Comparison of ENCODE assay signal across 10 cellular contexts in the genomic region with DNA sequence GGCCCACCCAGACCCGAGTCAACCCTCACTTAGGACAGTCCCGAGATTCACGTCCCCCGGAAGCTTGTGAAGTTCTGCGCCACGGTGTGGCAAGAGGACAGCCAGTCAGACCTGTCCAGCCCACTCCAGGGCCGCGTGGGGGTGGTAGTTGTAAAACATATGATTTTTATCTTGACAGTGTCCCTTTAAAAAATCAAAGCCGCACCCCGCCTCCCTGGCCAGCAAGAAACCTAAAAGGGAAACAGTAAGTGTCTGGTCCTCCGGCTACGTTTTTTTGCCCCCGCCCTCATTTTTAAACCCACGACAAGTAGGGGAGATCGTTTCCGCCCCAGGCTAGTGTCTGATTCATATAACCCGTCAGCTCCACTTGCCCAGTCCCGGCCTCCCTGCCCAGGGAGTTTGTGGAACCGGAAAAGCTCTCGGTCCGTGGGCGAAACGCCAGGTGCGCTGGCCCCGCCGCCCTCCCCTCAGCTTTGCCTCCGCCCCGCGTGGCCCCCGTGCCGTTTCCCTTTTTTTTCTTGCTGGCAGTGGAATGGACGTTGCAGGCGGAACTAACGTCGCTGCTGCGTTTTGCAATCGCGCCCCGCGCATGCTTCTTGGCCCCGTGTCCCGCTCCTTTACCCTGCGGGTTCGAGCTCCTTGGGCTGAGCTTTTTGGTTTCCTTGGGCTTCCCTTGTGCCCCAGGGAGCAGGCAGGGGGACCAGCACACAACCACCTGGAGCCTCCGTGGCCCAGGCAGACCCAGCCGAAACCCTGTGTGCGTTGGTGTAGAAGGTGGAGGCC. TPM values are rescaled to one million over a fixed set of nuclear protein-coding genes. Genes with fewer than 3 reads are reported as not detected.
DNase-seq lines count a peak whose midpoint lies in the region; ATAC-seq and TF ChIP-seq lines count a peak whose summit lies in the region.
"Had no signal": no experiment of that assay in that cellular context is flagged by ENCODE, and none has a peak within 500 bp of the region (broad histone marks: within the 10 kb centered on the region; RNA-seq: fewer than 3 reads in every experiment).

No MANE protein-coding gene starts in this region.

- ATAC-seq in naive B cell (ENCODE audit: low read depth in 2 of 2) (no peak), HG02981 (IDR thresholded peaks at IDR 0.05; ENCODE audit: unreplicated experiment) (no peak), GM21515 (IDR thresholded peaks at IDR 0.05; ENCODE audit: unreplicated experiment) (no peak)

- TF ChIP-seq CTCF in AG04450 (IDR thresholded peaks at IDR 0.05; ENCODE audit: low read depth, low read length) (no peak), endodermal cell (conservative IDR thresholded peaks at IDR 0.05) (no peak)

- H3K4me3 ChIP-seq in AG04450 (ENCODE audit: low read depth, low read length) (peak overlapping the region; percentile 36), endodermal cell (ENCODE audit: low read length) (no peak overlapping the region)
- H3K4me3 ChIP-seq: SJSA1 had no signal

- H3K36me3 Mint-ChIP-seq in endodermal cell (ENCODE audit: low read depth), result peaks cover 13% of the 10 kb centered on the region
- H3K36me3 Mint-ChIP-seq in naive B cell, result peaks cover 0 to 8% of the 10 kb centered on the region in 2 donors

- H3K9me3 ChIP-seq in AG04450 (ENCODE audit: control insufficient read depth, insufficient read depth, low read length), result no peaks in the 10 kb centered on the region; the same call in 1 of the 2 replicates
- H3K9me3 ChIP-seq in endodermal cell (ENCODE audit: control insufficient read depth, low read length), result no peaks in the 10 kb centered on the region
- H3K9me3 ChIP-seq: SJSA1 had no signal

- no peaks in the 10 kb centered on the region for H3K9me3 Mint-ChIP-seq in endodermal cell
- H3K9me3 Mint-ChIP-seq in naive B cell, result no peaks in the 10 kb centered on the region

- no peak overlapping the region for H3K9ac ChIP-seq in endodermal cell (ENCODE audit: extremely low read depth, low read length, poor library complexity, severe bottlenecking)

- CTCF ChIA-PET in AG04450 (lab: Charles Lee), result no interaction called here

- H3K4me3 Mint-ChIP-seq in endodermal cell (no peak overlapping the region), naive B cell (peak overlapping the region in 5 of 8 donors; percentile 7 to 78 (median 64))

- peak overlapping the region; percentile 85 for H3K27ac ChIP-seq in AG04450 (ENCODE audit: low read depth, low read length)
- H3K27ac ChIP-seq in endodermal cell (ENCODE audit: low read depth, low read length), result no peak overlapping the region
- H3K27ac ChIP-seq: SJSA1 had no signal

- POLR2A ChIA-PET in AG04450 (lab: Yijun Ruan, JAX), result no interaction called here

- 95 to 97% methylated on average over 39 to 47 of the region's 47 CpGs for WGBS in endodermal cell (ENCODE audit: insufficient coverage in 1 of 2, insufficient read length in 1 of 2), 2 experiments

- no peaks in the 10 kb centered on the region for H3K4me1 ChIP-seq in endodermal cell (ENCODE audit: control insufficient read depth, insufficient read depth, low read length)
- H3K4me1 ChIP-seq: SJSA1 had no signal

- H3K4me1 Mint-ChIP-seq in endodermal cell (no peaks in the 10 kb centered on the region), naive B cell (peaks cover 0 to 5% (median 0%) of the 10 kb centered on the region in 3 donors)

- no peaks in the 10 kb centered on the region for H3K27me3 ChIP-seq in AG04450 (ENCODE audit: control insufficient read depth, insufficient read depth, low read length)
- H3K27me3 ChIP-seq in endodermal cell (ENCODE audit: control insufficient read depth, insufficient read depth, low read length, poor library complexity, severe bottlenecking), result no peaks in the 10 kb centered on the region
- H3K27me3 ChIP-seq: SJSA1 had no signal

- peak overlapping the region; percentile 48 for H3K27ac Mint-ChIP-seq in endodermal cell
- peak overlapping the region in 1 of 6 donors; percentile 20 for H3K27ac Mint-ChIP-seq in naive B cell

- DNase-seq in AG04450 (ENCODE audit: low read depth, low spot score) (peak; percentile 36), NOMO-1 (lab: John Stamatoyannopoulos, UW; ENCODE audit: unreplicated experiment in 2 of 2) (peak; percentile 95 to 97), endodermal cell (peak; percentile 43), naive B cell (no peak), EL (no peak)
- DNase-seq in activated T-cell treated with anti-CD3 and anti-CD28 coated beads, Interleukin-2, amount 50 U/mL, for 1 hour, result no peak
- DNase-seq: DND-41 had no signal

- H3K36me3 ChIP-seq in endodermal cell (ENCODE audit: control insufficient read depth, insufficient read depth, low read length), result peaks cover 30% of the 10 kb centered on the region

- H3K27me3 Mint-ChIP-seq in endodermal cell (ENCODE audit: insufficient read depth), result no peaks in the 10 kb centered on the region
- no peaks in the 10 kb centered on the region for H3K27me3 Mint-ChIP-seq in naive B cell

RNA-seq across cellular contexts. Expression of a gene that starts 13.3 kb away (rescaled TPM):
- 25.2 and 29.3 TPM in 2 replicates for polyA plus RNA-seq in AG04450 (2011; rRNA removed)
- polyA minus RNA-seq in AG04450 (2011; rRNA and poly(A)+ RNA removed), result 5.9 and 7.2 TPM in 2 replicates
- total RNA-seq in endodermal cell, result 10 to 100 TPM; 38.6 to 40.7 TPM
- polyA plus RNA-seq in endodermal cell (2013, experiment 1 of 2), result 36.4 TPM
- polyA plus RNA-seq in endodermal cell (2013, experiment 2 of 2), result 33.5 TPM
- polyA plus RNA-seq in naive B cell (ENCODE audit: low read depth in 6 of 6), result 100 to 1,000 TPM in 1 of 6 donors, 10 to 100 TPM in 5; 57.7 to 121 (median 76.4) TPM

RNA-seq across cellular contexts. Expression of a gene that starts 54.0 kb away (rescaled TPM):
- polyA plus RNA-seq in AG04450 (2011; rRNA removed), result 14.0 and 15.0 TPM in 2 replicates
- 26.1 and 38.9 TPM in 2 replicates for polyA minus RNA-seq in AG04450 (2011; rRNA and poly(A)+ RNA removed)
- total RNA-seq in endodermal cell, result 10 to 100 TPM; 32.4 to 41.0 TPM
- polyA plus RNA-seq in endodermal cell (2013, experiment 1 of 2), result 20.9 TPM
- polyA plus RNA-seq in endodermal cell (2013, experiment 2 of 2), result 19.6 TPM
- polyA plus RNA-seq in naive B cell (ENCODE audit: low read depth in 6 of 6), result 1 to 10 TPM in 5 of 6 donors, not detected in 1; 3.9 to 8.3 (median 4.4) TPM

RNA-seq across cellular contexts. Expression of a gene that starts 54.3 kb away (rescaled TPM):
- polyA plus RNA-seq in AG04450 (2011; rRNA removed), result 0.89 and 1.6 TPM in 2 replicates
- 0.78 and 1.7 TPM in 2 replicates for polyA minus RNA-seq in AG04450 (2011; rRNA and poly(A)+ RNA removed)
- total RNA-seq in endodermal cell, result under 1 TPM; 0.35 to 0.64 TPM
- polyA plus RNA-seq in endodermal cell (2013, experiment 1 of 2), result 0.82 TPM
- 1.2 TPM for polyA plus RNA-seq in endodermal cell (2013, experiment 2 of 2)
- under 1 TPM in 4 of 6 donors, not detected in 2; 0.30 to 0.84 (median 0.35) TPM for polyA plus RNA-seq in naive B cell (ENCODE audit: low read depth in 6 of 6)

RNA-seq across cellular contexts. Expression of a gene that starts 55.4 kb away (rescaled TPM):
- polyA plus RNA-seq in AG04450 (2011; rRNA removed) (3.4 and 8.6 TPM in 2 replicates), naive B cell (ENCODE audit: low read depth in 6 of 6) (10 to 100 TPM in 1 of 6 donors, 1 to 10 TPM in 5; 3.9 to 10.6 (median 6.6) TPM)
- 11.3 and 18.2 TPM in 2 replicates for polyA minus RNA-seq in AG04450 (2011; rRNA and poly(A)+ RNA removed)
- total RNA-seq in endodermal cell, result 10 to 100 TPM; 66.9 to 71.4 TPM
- polyA plus RNA-seq in endodermal cell (2013, experiment 1 of 2), result 52.3 TPM
- 45.0 TPM for polyA plus RNA-seq in endodermal cell (2013, experiment 2 of 2)

Comparison
In these comparisons a context has a peak if more than half of its experiments do, and no peak if none do; other contexts are left out.
1. DNase-seq: peak in AG04450 (single experiment), NOMO-1 (2 of 2) and endodermal cell (single experiment); none in naive B cell (single experiment), activated T-cell treated with anti-CD3 and anti-CD28 coated beads, Interleukin-2, amount 50 U/mL, for 1 hour (single experiment) and EL (single experiment).